In the genomic region with DNA sequence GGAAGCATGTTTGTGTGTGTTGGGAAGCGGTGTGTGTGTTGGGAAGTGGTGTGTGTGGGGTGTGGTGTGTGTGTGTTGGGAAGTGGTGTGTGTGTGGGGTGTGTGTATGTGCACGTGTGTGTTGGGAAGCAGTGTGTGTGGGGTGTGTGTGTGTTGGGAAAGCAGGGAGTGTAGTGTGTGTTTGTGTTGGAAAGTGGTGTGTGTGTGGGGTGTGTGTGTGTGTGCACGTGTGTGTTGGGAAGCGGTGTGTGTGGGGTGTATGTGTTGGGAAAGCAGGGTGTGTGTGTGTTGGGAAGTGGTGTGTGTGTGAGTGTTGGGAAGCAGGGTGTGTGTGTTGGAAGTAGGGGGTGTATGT, we compare ENCODE assay signal across 14 cellular contexts. TPM values are rescaled to one million over a fixed set of nuclear protein-coding genes. Genes with fewer than 3 reads are reported as not detected.
DNase-seq lines count a peak whose midpoint lies in the region; ATAC-seq, FAIRE-seq and TF ChIP-seq lines count a peak whose summit lies in the region.
"Had no signal": no experiment of that assay in that cellular context is flagged by ENCODE, and none has a peak within 500 bp of the region (broad histone marks: within the 10 kb centered on the region; RNA-seq: fewer than 3 reads in every experiment).

No MANE protein-coding gene starts in this region.

- TF ChIP-seq CTCF in Calu3 (IDR thresholded peaks at IDR 0.05; ENCODE audit: unreplicated experiment) (no peak), D721Med (IDR thresholded peaks at IDR 0.05; ENCODE audit: insufficient read depth, missing control alignments) (no peak)

- no peak for ATAC-seq in CD4-positive, CD25-positive, alpha-beta regulatory T cell (ENCODE audit: low read depth in 2 of 2)
- no peak for ATAC-seq in activated naive CD8-positive, alpha-beta T cell treated with anti-CD3 and anti-CD28 coated beads, Interleukin-2, amount 50 U/mL, for 24 hours
- ATAC-seq in naive thymus-derived CD4-positive, alpha-beta T cell = no peak
- no peak for ATAC-seq in HG03460 (IDR thresholded peaks at IDR 0.05; ENCODE audit: unreplicated experiment)

- no TSS peak for BruUV-seq in Calu3 (replicated peaks; lab: Mats Ljungman, UMichigan)

- no peaks in the 10 kb centered on the region for H3K36me3 ChIP-seq in CD4-positive, CD25-positive, alpha-beta regulatory T cell (ENCODE audit: control insufficient read depth, insufficient read depth, low read length)
- H3K36me3 ChIP-seq in naive thymus-derived CD4-positive, alpha-beta T cell (ENCODE audit: control insufficient read depth in 2 of 3, insufficient read depth in 3 of 3, low read length in 3 of 3) = no peaks in the 10 kb centered on the region
- H3K36me3 ChIP-seq: tibial nerve had no signal

- no peaks in the 10 kb centered on the region for H3K27me3 ChIP-seq in CD4-positive, CD25-positive, alpha-beta regulatory T cell (ENCODE audit: control insufficient read depth, insufficient read depth, low read length)
- no peaks in the 10 kb centered on the region for H3K27me3 ChIP-seq in naive thymus-derived CD4-positive, alpha-beta T cell (ENCODE audit: control insufficient read depth in 2 of 2, insufficient read depth in 2 of 2, low read length in 2 of 2)
- H3K27me3 ChIP-seq: tibial nerve had no signal

- H3K4me3 Mint-ChIP-seq in CD4-positive, CD25-positive, alpha-beta regulatory T cell = peak overlapping the region in 3 of 4 donors; percentile 73 to 92 (median 76)
- H3K4me3 Mint-ChIP-seq in Calu3 (ENCODE audit: low read depth, unreplicated experiment) = peak overlapping the region; percentile 63
- peak overlapping the region; percentile 56 for H3K4me3 Mint-ChIP-seq in activated naive CD8-positive, alpha-beta T cell treated with anti-CD3 and anti-CD28 coated beads, Interleukin-2, amount 50 U/mL, for 24 hours
- peak overlapping the region in 9 of 10 donors; percentile 53 to 88 (median 77) for H3K4me3 Mint-ChIP-seq in naive thymus-derived CD4-positive, alpha-beta T cell

- H3K27ac Mint-ChIP-seq in CD4-positive, CD25-positive, alpha-beta regulatory T cell = no peak overlapping the region
- H3K27ac Mint-ChIP-seq in Calu3 (ENCODE audit: unreplicated experiment) = peak overlapping the region; percentile 6
- H3K27ac Mint-ChIP-seq in activated naive CD8-positive, alpha-beta T cell treated with anti-CD3 and anti-CD28 coated beads, Interleukin-2, amount 50 U/mL, for 24 hours = peak overlapping the region; percentile 37
- H3K27ac Mint-ChIP-seq in naive thymus-derived CD4-positive, alpha-beta T cell = peak overlapping the region in 4 of 9 donors; percentile 18 to 66 (median 54)

- no peak for FAIRE-seq in D721Med (lab: Jason Lieb, UNC)
- FAIRE-seq: keratinocyte had no signal

- intact Hi-C loops in Calu3 (cut with micrococcal nuclease; ENCODE audit: unreplicated experiment) = no loop called here
- intact Hi-C loops in naive thymus-derived CD4-positive, alpha-beta T cell (cut with micrococcal nuclease) = no loop called here

- H3K27me3 Mint-ChIP-seq in CD4-positive, CD25-positive, alpha-beta regulatory T cell = no peaks in the 10 kb centered on the region
- H3K27me3 Mint-ChIP-seq in Calu3 (ENCODE audit: unreplicated experiment) = peaks cover 53% of the 10 kb centered on the region
- peaks cover 7% of the 10 kb centered on the region for H3K27me3 Mint-ChIP-seq in activated naive CD8-positive, alpha-beta T cell treated with anti-CD3 and anti-CD28 coated beads, Interleukin-2, amount 50 U/mL, for 24 hours
- H3K27me3 Mint-ChIP-seq in naive thymus-derived CD4-positive, alpha-beta T cell = peaks cover 0 to 8% (median 0%) of the 10 kb centered on the region in 5 donors

- POLR2A ChIA-PET in naive thymus-derived CD4-positive, alpha-beta T cell (lab: Charles Lee) = interaction anchor here (1.0 kb wide), 1 partner anchor 9 kb away, joined by 4 read pairs; no protein-coding TSS in a partner anchor

- H3K4me1 ChIP-seq in CD4-positive, CD25-positive, alpha-beta regulatory T cell (ENCODE audit: control insufficient read depth, insufficient read depth, low read length, poor library complexity, severe bottlenecking) = peaks cover 42% of the 10 kb centered on the region
- H3K4me1 ChIP-seq in naive thymus-derived CD4-positive, alpha-beta T cell (ENCODE audit: control insufficient read depth in 2 of 2, insufficient read depth in 2 of 2, low read length in 2 of 2) = peaks cover 25 to 33% of the 10 kb centered on the region in 2 donors

- no peak overlapping the region for H3K4me3 ChIP-seq in CD4-positive, CD25-positive, alpha-beta regulatory T cell (ENCODE audit: low read depth, low read length)
- no peak overlapping the region for H3K4me3 ChIP-seq in naive thymus-derived CD4-positive, alpha-beta T cell (ENCODE audit: low read length)

- no peaks in the 10 kb centered on the region for H3K9me3 ChIP-seq in CD4-positive, CD25-positive, alpha-beta regulatory T cell (ENCODE audit: control insufficient read depth in 2 of 2, low read length in 2 of 2)
- H3K9me3 ChIP-seq in naive thymus-derived CD4-positive, alpha-beta T cell (ENCODE audit: control insufficient read depth in 2 of 3, low read length in 3 of 3) = no peaks in the 10 kb centered on the region
- H3K9me3 ChIP-seq: tibial nerve had no signal

- no peak for DNase-seq in CD4-positive, CD25-positive, alpha-beta regulatory T cell
- DNase-seq in Calu3 (no peak), D721Med (ENCODE audit: insufficient read length, low spot score) (no peak), mesenteric fat pad (ENCODE audit: low spot score) (no peak)
- DNase-seq in activated naive CD8-positive, alpha-beta T cell treated with anti-CD3 and anti-CD28 coated beads, Interleukin-2, amount 50 U/mL, for 24 hours = no peak
- DNase-seq in naive thymus-derived CD4-positive, alpha-beta T cell = no peak
- DNase-seq: activated CD4-positive, alpha-beta T cell treated with anti-CD3 and anti-CD28 coated beads for 4 hours; NCI-H2081 treated with DMSO at 0.1 percent for 48 hours; SW 1271 had no signal

- no peaks in the 10 kb centered on the region for H3K36me3 Mint-ChIP-seq in CD4-positive, CD25-positive, alpha-beta regulatory T cell
- no peaks in the 10 kb centered on the region for H3K36me3 Mint-ChIP-seq in Calu3 (ENCODE audit: insufficient read depth, unreplicated experiment)
- peaks cover 3% of the 10 kb centered on the region for H3K36me3 Mint-ChIP-seq in activated naive CD8-positive, alpha-beta T cell treated with anti-CD3 and anti-CD28 coated beads, Interleukin-2, amount 50 U/mL, for 24 hours (ENCODE audit: low read depth)
- H3K36me3 Mint-ChIP-seq in naive thymus-derived CD4-positive, alpha-beta T cell = peaks cover 0 to 8% (median 0%) of the 10 kb centered on the region in 5 donors

- H3K9me3 Mint-ChIP-seq in CD4-positive, CD25-positive, alpha-beta regulatory T cell = peaks cover 0 to 1% (median 0%) of the 10 kb centered on the region in 7 donors
- no peaks in the 10 kb centered on the region for H3K9me3 Mint-ChIP-seq in Calu3 (ENCODE audit: low read depth, unreplicated experiment)
- no peaks in the 10 kb centered on the region for H3K9me3 Mint-ChIP-seq in activated naive CD8-positive, alpha-beta T cell treated with anti-CD3 and anti-CD28 coated beads, Interleukin-2, amount 50 U/mL, for 24 hours
- peaks cover 0 to 1% (median 0%) of the 10 kb centered on the region in 11 donors for H3K9me3 Mint-ChIP-seq in naive thymus-derived CD4-positive, alpha-beta T cell

- H3K4me1 Mint-ChIP-seq in CD4-positive, CD25-positive, alpha-beta regulatory T cell = peaks cover 6 to 54% (median 36%) of the 10 kb centered on the region in 4 donors
- peaks cover 20% of the 10 kb centered on the region for H3K4me1 Mint-ChIP-seq in Calu3 (ENCODE audit: low read depth, unreplicated experiment)
- H3K4me1 Mint-ChIP-seq in activated naive CD8-positive, alpha-beta T cell treated with anti-CD3 and anti-CD28 coated beads, Interleukin-2, amount 50 U/mL, for 24 hours = peaks cover 60% of the 10 kb centered on the region
- H3K4me1 Mint-ChIP-seq in naive thymus-derived CD4-positive, alpha-beta T cell = peaks cover 33 to 62% (median 48%) of the 10 kb centered on the region in 7 donors

- CTCF ChIA-PET in Calu3 (lab: Charles Lee) = no interaction called here
- CTCF ChIA-PET in naive thymus-derived CD4-positive, alpha-beta T cell (lab: Charles Lee) = no interaction called here

- H3K27ac ChIP-seq in CD4-positive, CD25-positive, alpha-beta regulatory T cell (ENCODE audit: insufficient read depth, low read length, poor library complexity, severe bottlenecking) = no peak overlapping the region
- no peak overlapping the region for H3K27ac ChIP-seq in naive thymus-derived CD4-positive, alpha-beta T cell (ENCODE audit: low read depth, low read length)
- H3K27ac ChIP-seq: epithelial cell of prostate had no signal

RNA-seq across cellular contexts. Expression of gene NOD2, which starts 0.8 kb away (rescaled TPM):
- 11.7 TPM for total RNA-seq in CD4-positive, CD25-positive, alpha-beta regulatory T cell
- polyA plus RNA-seq in CD4-positive, CD25-positive, alpha-beta regulatory T cell = 1 to 10 TPM; 1.5 to 5.9 (median 3.2) TPM
- total RNA-seq in Calu3 (2022) (0.87 and 1.1 TPM in 2 replicates), mesenteric fat pad (4.5 TPM)
- 10 to 100 TPM in 2 of 5 experiments, 1 to 10 TPM in 1, under 1 TPM in 2; 0.49 to 40.5 (median 4.8) TPM for total RNA-seq in naive thymus-derived CD4-positive, alpha-beta T cell
- under 1 TPM; 0.06 TPM for polyA plus RNA-seq in naive thymus-derived CD4-positive, alpha-beta T cell
- total RNA-seq: HT1080 had no signal

RNA-seq across cellular contexts. Expression of gene SNX20, which starts 11.5 kb away (rescaled TPM):
- 69.2 TPM for total RNA-seq in CD4-positive, CD25-positive, alpha-beta regulatory T cell
- 100 to 1,000 TPM; 122 to 173 (median 134) TPM for polyA plus RNA-seq in CD4-positive, CD25-positive, alpha-beta regulatory T cell
- total RNA-seq in Calu3 (2022) (not detected in 2 replicates), mesenteric fat pad (3.6 TPM)
- 10 to 100 TPM; 32.4 to 94.9 (median 70.8) TPM for total RNA-seq in naive thymus-derived CD4-positive, alpha-beta T cell
- polyA plus RNA-seq in naive thymus-derived CD4-positive, alpha-beta T cell = 10 to 100 TPM; 62.6 to 96.1 TPM
- total RNA-seq: HT1080 had no signal
- polyA plus RNA-seq: keratinocyte had no signal

RNA-seq across cellular contexts. Expression of gene CYLD, which starts 49.3 kb away (rescaled TPM):
- 425 TPM for total RNA-seq in CD4-positive, CD25-positive, alpha-beta regulatory T cell
- polyA plus RNA-seq in CD4-positive, CD25-positive, alpha-beta regulatory T cell = 100 to 1,000 TPM; 161 to 211 (median 169) TPM
- total RNA-seq in Calu3 (2022) = 29.2 and 31.8 TPM in 2 replicates
- 100 to 1,000 TPM; 259 to 393 (median 336) TPM for total RNA-seq in naive thymus-derived CD4-positive, alpha-beta T cell
- polyA plus RNA-seq in naive thymus-derived CD4-positive, alpha-beta T cell = 100 to 1,000 TPM; 170 to 224 TPM
- 35.4 TPM for total RNA-seq in mesenteric fat pad

Comparison
In these comparisons a context has a peak if more than half of its experiments do, and no peak if none do; other contexts are left out.
1. H3K27ac Mint-ChIP-seq: peak in Calu3 (single experiment) and activated naive CD8-positive, alpha-beta T cell treated with anti-CD3 and anti-CD28 coated beads, Interleukin-2, amount 50 U/mL, for 24 hours (single experiment); none in CD4-positive, CD25-positive, alpha-beta regulatory T cell (0 of 3).
2. Peak in every context shown above with its lines, with median percentiles within 50 percentile points of each other: H3K4me3 Mint-ChIP-seq.